In the genomic region with DNA sequence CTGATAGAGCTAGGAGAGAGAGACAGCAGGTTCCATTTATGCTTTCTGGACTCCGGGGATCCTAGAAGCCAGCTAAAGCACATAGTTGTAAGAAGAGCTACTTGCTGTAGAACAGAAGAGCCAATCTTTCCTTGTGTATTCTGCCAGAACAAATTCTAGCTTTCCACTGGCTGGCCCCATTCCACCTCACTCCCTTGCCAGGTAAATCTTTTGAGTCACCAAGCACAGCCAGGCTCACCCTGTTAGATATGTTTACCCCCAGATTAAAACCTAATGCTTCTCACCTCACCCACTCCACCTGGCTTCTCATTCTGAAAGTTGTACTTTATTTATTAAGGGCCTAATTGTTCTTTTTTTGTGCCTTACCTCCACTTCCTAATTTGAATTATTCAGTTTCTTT, we compare ENCODE assay signal across 24 cellular contexts. TPM values are rescaled to one million over a fixed set of nuclear protein-coding genes. Genes with fewer than 3 reads are reported as not detected.
A peak's percentile ranks its signal among the peaks of the same experiment; 100 is the strongest.
DNase-seq lines count a peak whose midpoint lies in the region; ATAC-seq, FAIRE-seq and TF ChIP-seq lines count a peak whose summit lies in the region.
"Had no signal": no experiment of that assay in that cellular context is flagged by ENCODE, and none has a peak within 500 bp of the region (broad histone marks: within the 10 kb centered on the region; RNA-seq: fewer than 3 reads in every experiment).

No MANE protein-coding gene starts in this region.

- intact Hi-C loops in right lobe of liver (cut with DNase I) = no loop called here
- intact Hi-C loops in HepG2 (cut with micrococcal nuclease; ENCODE audit: unreplicated experiment) = no loop called here

- peak; percentile 80 to 99 (median 90) for ATAC-seq in right lobe of liver
- no peak for ATAC-seq in HepG2
- ATAC-seq: Right ventricle myocardium inferior had no signal

- H3K4me1 ChIP-seq in right lobe of liver = peaks cover 0 to under 1% (median 0%) of the 10 kb centered on the region in 4 donors
- no peaks in the 10 kb centered on the region for H3K4me1 ChIP-seq in HepG2 (ENCODE audit: insufficient read depth, low read length)
- H3K4me1 ChIP-seq in CD8-positive, alpha-beta memory T cell (ENCODE audit: insufficient read depth, low read length) = peaks cover 14% of the 10 kb centered on the region

- no peak for TF ChIP-seq RAD21 in HepG2 (CRISPR knock-in tag; IDR thresholded peaks at IDR 0.05)

- no peaks in the 10 kb centered on the region for H3K36me3 ChIP-seq in right lobe of liver
- no peaks in the 10 kb centered on the region for H3K36me3 ChIP-seq in HepG2 (replicated peaks in 1 of 2; ENCODE audit: control insufficient read depth in 1 of 2, insufficient read depth in 2 of 2, low read length in 2 of 2)
- H3K36me3 ChIP-seq in bronchial epithelial cell (ENCODE audit: control insufficient read depth, insufficient read depth, low read length) = no peaks in the 10 kb centered on the region
- H3K36me3 ChIP-seq in CD8-positive, alpha-beta memory T cell (ENCODE audit: insufficient read depth, low read length) = no peaks in the 10 kb centered on the region

- 86% methylated on average over 1 of the region's 1 CpG for WGBS in right lobe of liver (ENCODE audit: insufficient coverage, low coverage, low lambda C conversion rate, missing lambda C conversion rate)
- WGBS in HepG2 (ENCODE audit: low lambda C conversion rate) = 53% methylated on average over 1 of the region's 1 CpG

- CTCF ChIA-PET in HepG2 (lab: Yijun Ruan, JAX; ENCODE audit: low intra/inter-chr PET ratio, low total read pairs) = no interaction called here
- CTCF ChIA-PET in CD8-positive, alpha-beta memory T cell (lab: Charles Lee) = interaction anchor here (1.0 kb wide), 1 partner anchor 28 kb away, joined by 3 read pairs; no protein-coding TSS in a partner anchor

- H3K9me3 Mint-ChIP-seq in CD8-positive, alpha-beta memory T cell = no peaks in the 10 kb centered on the region
- H3K9me3 Mint-ChIP-seq: central memory CD8-positive, alpha-beta T cell had no signal

- H3K27ac Mint-ChIP-seq in CD8-positive, alpha-beta memory T cell = no peak overlapping the region

- TF ChIP-seq CTCF in right lobe of liver (IDR thresholded peaks at IDR 0.05) (no peak), HepG2 (CRISPR knock-in tag; IDR thresholded peaks at IDR 0.05) (no peak), bronchial epithelial cell (IDR thresholded peaks at IDR 0.05; ENCODE audit: insufficient read depth, low read length, severe bottlenecking) (no peak)

- BruUV-seq in HepG2 (replicated peaks; lab: Mats Ljungman, UMichigan) = no TSS peak

- no peak for TF ChIP-seq POLR2A in right lobe of liver (IDR thresholded peaks at IDR 0.05)
- no peak for TF ChIP-seq POLR2A in HepG2 (IDR thresholded peaks at IDR 0.05; ENCODE audit: insufficient read depth in 1 of 2, low read depth in 2 of 2, low read length in 2 of 2)

- no peak overlapping the region for H2AFZ ChIP-seq in HepG2 (ENCODE audit: low read length)

- no peak for FAIRE-seq in HepG2 (lab: Jason Lieb, UNC)
- no peak for FAIRE-seq in bronchial epithelial cell (lab: Jason Lieb, UNC)
- FAIRE-seq: GM12891 had no signal

- peak in 2 of 3 donors; percentile 44 to 77 for DNase-seq in right lobe of liver
- no peak for DNase-seq in HepG2 (ENCODE audit: low spot score)
- DNase-seq in bronchial epithelial cell (ENCODE audit: low read depth) = peak; percentile 44
- peak; percentile 75 for DNase-seq in mucosa of gallbladder (ENCODE audit: low spot score)
- no peak for DNase-seq in NCI-H524 (lab: John Stamatoyannopoulos, UW)
- no peak for DNase-seq in CD8-positive, alpha-beta memory T cell
- no peak for DNase-seq in NCI-H82 treated with DMSO at 0.1 percent for 48 hours (lab: John Stamatoyannopoulos, UW; ENCODE audit: unreplicated experiment)
- no peak for DNase-seq in GM03348 (ENCODE audit: low spot score)
- DNase-seq: activated naive CD4-positive, alpha-beta T cell treated with anti-CD3 and anti-CD28 coated beads, Interleukin-2, amount 50 U/mL, for 16 hours; AML-193; anterior cingulate cortex; DMS79 treated with DMSO at 0.1 percent for 48 hours; foreskin fibroblast; hypothalamus; NCI-H1417 treated with DMSO at 0.1 percent for 48 hours; NCI-H524 treated with DMSO at 0.1 percent for 48 hours; nucleus accumbens; retina; stimulated activated CD4-positive, alpha-beta T cell treated with anti-CD3 and anti-CD28 coated beads, Interleukin-4, amount 100 ng/mL, for 4 hours; trophoblast cell had no signal

- H3K27ac ChIP-seq in right lobe of liver = no peak overlapping the region
- H3K27ac ChIP-seq in HepG2 (ENCODE audit: extremely low read length, insufficient read depth, low read length) = no peak overlapping the region
- no peak overlapping the region for H3K27ac ChIP-seq in CD8-positive, alpha-beta memory T cell (ENCODE audit: low read depth, low read length)
- H3K27ac ChIP-seq: epithelial cell of prostate had no signal

- no peak overlapping the region for H3K9ac ChIP-seq in HepG2 (ENCODE audit: insufficient read depth, low read depth, low read length)

- no peaks in the 10 kb centered on the region for H3K79me2 ChIP-seq in HepG2 (ENCODE audit: insufficient read depth, low read length)

- in situ Hi-C loops in HepG2 (cut with HindIII; ENCODE audit: extremely low pct_ligation_motif_present, low pct_unique_long_range_greater_than_20kb) = no loop called here

- no peaks in the 10 kb centered on the region for H4K20me1 ChIP-seq in HepG2 (ENCODE audit: insufficient read depth, low read length)

- peaks cover 19% of the 10 kb centered on the region in 3 donors for H3K4me1 Mint-ChIP-seq in CD8-positive, alpha-beta memory T cell

- H3K27me3 Mint-ChIP-seq in CD8-positive, alpha-beta memory T cell = peaks cover 6 to 13% of the 10 kb centered on the region in 2 donors

- TF ChIP-seq EP300 in HepG2 (IDR thresholded peaks at IDR 0.05; ENCODE audit: low read depth in 2 of 2, low read length in 2 of 2) = no peak
- no peak for TF ChIP-seq EP300 in HepG2 (CRISPR knock-in tag; IDR thresholded peaks at IDR 0.05; ENCODE audit: borderline replicate concordance)

- POLR2A ChIA-PET in HepG2 (lab: Yijun Ruan, JAX) = no interaction called here
- POLR2A ChIA-PET in CD8-positive, alpha-beta memory T cell (lab: Charles Lee) = no interaction called here

- H3K9me3 ChIP-seq in right lobe of liver (no peaks in the 10 kb centered on the region), HepG2 (ENCODE audit: low read length) (no peaks in the 10 kb centered on the region)
- H3K9me3 ChIP-seq in CD8-positive, alpha-beta memory T cell (ENCODE audit: low read length) = no peaks in the 10 kb centered on the region

- no peak overlapping the region for H3K4me2 ChIP-seq in HepG2 (ENCODE audit: low read depth, low read length)

- H3K36me3 Mint-ChIP-seq in CD8-positive, alpha-beta memory T cell = peaks cover 0 to 7% (median 0%) of the 10 kb centered on the region in 3 donors

- H3K27me3 ChIP-seq in right lobe of liver (no peaks in the 10 kb centered on the region), HepG2 (ENCODE audit: control insufficient read depth in 1 of 2, insufficient read depth in 2 of 2, low read length in 2 of 2) (no peaks in the 10 kb centered on the region), bronchial epithelial cell (ENCODE audit: control insufficient read depth, insufficient read depth, low read length) (no peaks in the 10 kb centered on the region)
- H3K27me3 ChIP-seq in CD8-positive, alpha-beta memory T cell (ENCODE audit: insufficient read depth, low read length, poor library complexity, severe bottlenecking) = no peaks in the 10 kb centered on the region

- H3K4me3 Mint-ChIP-seq in CD8-positive, alpha-beta memory T cell = no peak overlapping the region
- H3K4me3 Mint-ChIP-seq: central memory CD8-positive, alpha-beta T cell had no signal

- no peak overlapping the region for H3K4me3 ChIP-seq in right lobe of liver
- H3K4me3 ChIP-seq in HepG2 (replicated peaks in 1 of 3; ENCODE audit: insufficient read depth in 1 of 3, low read depth in 2 of 3, low read length in 3 of 3) = no peak overlapping the region
- H3K4me3 ChIP-seq in bronchial epithelial cell (ENCODE audit: low read depth, low read length) = no peak overlapping the region
- no peak overlapping the region for H3K4me3 ChIP-seq in CD8-positive, alpha-beta memory T cell (ENCODE audit: low read length)

TF ChIP-seq in HepG2, 621 proteins besides CTCF, POLR2A, EP300 and RAD21 (continues in another document):
- no peak for TF ChIP-seq KDM5A (IDR thresholded peaks at IDR 0.05; ENCODE audit: borderline replicate concordance, low read length)
- TF ChIP-seq ZNF850 (CRISPR knock-in tag; conservative IDR thresholded peaks at IDR 0.05) = no peak
- no peak for TF ChIP-seq HOXD1 (CRISPR knock-in tag; IDR thresholded peaks at IDR 0.05)
- no peak for TF ChIP-seq BRCA1 (CRISPR knock-in tag; IDR thresholded peaks at IDR 0.05)

RNA-seq across cellular contexts. Expression of gene CHD1, which starts 48.9 kb away (rescaled TPM):
- total RNA-seq in right lobe of liver = 10 to 100 TPM; 11.0 to 26.2 (median 15.2) TPM
- 55.9 and 79.7 TPM in 2 replicates for total RNA-seq in HepG2 (2016; rRNA removed; fragmentation: Illumina TruSeq; extraction: Trizol)
- total RNA-seq in HepG2 (2016; cell fraction: cytosol; rRNA removed; fragmentation: Illumina TruSeq; extraction: Trizol; ENCODE audit: low read depth) = 5.5 and 6.9 TPM in 2 replicates
- total RNA-seq in HepG2 (2016; cell fraction: insoluble cytoplasmic fraction; rRNA removed; fragmentation: Illumina TruSeq; extraction: Trizol) = 55.3 and 76.6 TPM in 2 replicates
- total RNA-seq in HepG2 (2016; cell fraction: membrane; rRNA removed; fragmentation: Illumina TruSeq; extraction: Trizol) = 12.8 and 15.2 TPM in 2 replicates
- total RNA-seq in HepG2 (2016; cell fraction: nucleus; rRNA removed; fragmentation: Illumina TruSeq; extraction: Trizol) = 88.7 and 103 TPM in 2 replicates
- 22.8 and 23.0 TPM in 2 replicates for polyA plus RNA-seq in HepG2 (2011; rRNA removed)
- polyA plus RNA-seq in HepG2 (2011; cell fraction: cytosol; rRNA removed) = 7.8 and 14.2 TPM in 2 replicates
- polyA plus RNA-seq in HepG2 (2011; cell fraction: nucleus; rRNA removed) = 27.7 and 34.1 TPM in 2 replicates
- 24.4 and 27.4 TPM in 2 replicates for polyA plus RNA-seq in HepG2 (2012)
- polyA plus RNA-seq in HepG2 (2016; cell fraction: cytosol; fragmentation: Illumina TruSeq; extraction: Trizol; ENCODE audit: low read depth) = 0.66 and 1.5 TPM in 2 replicates
- 39.8 and 41.3 TPM in 2 replicates for polyA plus RNA-seq in HepG2 (2016; cell fraction: insoluble cytoplasmic fraction; fragmentation: Illumina TruSeq; extraction: Trizol; ENCODE audit: low read depth)
- 2.7 and 3.9 TPM in 2 replicates for polyA plus RNA-seq in HepG2 (2016; cell fraction: membrane; fragmentation: Illumina TruSeq; extraction: Trizol; ENCODE audit: low read depth)
- polyA plus RNA-seq in HepG2 (2016; cell fraction: nucleus; fragmentation: Illumina TruSeq; extraction: Trizol; ENCODE audit: insufficient read depth, low read depth) = 89.5 and 95.7 TPM in 2 replicates
- polyA minus RNA-seq in HepG2 (2011; rRNA and poly(A)+ RNA removed; ENCODE audit: low replicate concordance) = 9.2 and 12.2 TPM in 2 replicates
- 27.3 and 30.3 TPM in 2 replicates for polyA minus RNA-seq in HepG2 (2011; cell fraction: cytosol; rRNA and poly(A)+ RNA removed)
- polyA minus RNA-seq in HepG2 (2011; cell fraction: nucleus; rRNA and poly(A)+ RNA removed) = 155 and 163 TPM in 2 replicates
- 42.0 and 50.5 TPM in 2 replicates for total RNA-seq in bronchial epithelial cell
- total RNA-seq in mucosa of gallbladder = 26.5 TPM
- total RNA-seq in CD8-positive, alpha-beta memory T cell = 10 to 100 TPM; 70.8 to 73.6 TPM
- polyA plus RNA-seq in CD8-positive, alpha-beta memory T cell = 14.1 TPM

Comparison
In these comparisons a context has a peak if more than half of its experiments do, and no peak if none do; other contexts are left out.
1. DNase-seq: peak in right lobe of liver (2 of 3), bronchial epithelial cell (single experiment) and mucosa of gallbladder (single experiment); none in HepG2 (single experiment), NCI-H524 (0 of 2), CD8-positive, alpha-beta memory T cell (0 of 5), NCI-H82 treated with DMSO at 0.1 percent for 48 hours (single experiment) and GM03348 (single experiment).